Comparison of ENCODE assay signal across 1 cellular context in genomic region chr7:157313645-157314044, GRCh38.
A peak's percentile ranks its signal among the peaks of the same experiment; 100 is the strongest.
TF ChIP-seq lines count a peak whose summit lies in the region.

No MANE protein-coding gene starts in this region.

TF ChIP-seq in A549, 52 proteins besides CTCF, POLR2A, EP300 and RAD21:
- TF ChIP-seq USF2 (IDR thresholded peaks at IDR 0.05) (no peak), MAFK (IDR thresholded peaks at IDR 0.05; ENCODE audit: partially characterized antibody) (peak; percentile 33), ZC3H11A (IDR thresholded peaks at IDR 0.05) (no peak), MYC (IDR thresholded peaks at IDR 0.05; ENCODE audit: borderline replicate concordance, low read length) (no peak), MAX (IDR thresholded peaks at IDR 0.05) (no peak), PBX3 (IDR thresholded peaks at IDR 0.05) (no peak)
TF ChIP-seq in A549: peak in this region for 1.
